In genomic region chr14:50829472-50830043, GRCh38 we compare ENCODE assay signal across 8 cellular contexts.
DNase-seq lines count a peak whose midpoint lies in the region; ATAC-seq and TF ChIP-seq lines count a peak whose summit lies in the region.

No MANE protein-coding gene starts in this region.

- H3K27ac ChIP-seq in SK-N-MC = no peak overlapping the region
- no peak overlapping the region for H3K27ac ChIP-seq in parathyroid adenoma

- no peak for ATAC-seq in HG03442 (IDR thresholded peaks at IDR 0.05; ENCODE audit: unreplicated experiment)
- no peak for ATAC-seq in activated CD4-positive, CD25-positive, alpha-beta regulatory T cell treated with anti-CD3 and anti-CD28 coated beads, Interleukin-2, amount 50 U/mL, for 24 hours

- no peaks in the 10 kb centered on the region for H3K27me3 ChIP-seq in parathyroid adenoma (ENCODE audit: control insufficient read depth, insufficient read depth, low read length)

- peak overlapping the region; percentile 94 for H2AFZ ChIP-seq in parathyroid adenoma

- peak overlapping the region; percentile 71 for H3K9ac ChIP-seq in SK-N-MC (ENCODE audit: insufficient read length)
- H3K9ac ChIP-seq in parathyroid adenoma = no peak overlapping the region

- H3K36me3 ChIP-seq in SK-N-MC (ENCODE audit: insufficient read depth, low read length) (peaks cover 3% of the 10 kb centered on the region; the same call in 1 of the 2 replicates), parathyroid adenoma (ENCODE audit: control insufficient read depth, insufficient read depth, low read length) (no peaks in the 10 kb centered on the region)

- H3K4me1 ChIP-seq in parathyroid adenoma = peaks cover 5% of the 10 kb centered on the region

- H3K4me3 ChIP-seq in SK-N-MC (peak overlapping the region; percentile 95), fibroblast of pulmonary artery (replicated peaks; ENCODE audit: low read depth, low read length) (peak overlapping the region; percentile 72), parathyroid adenoma (ENCODE audit: low read depth, low read length) (peak overlapping the region; percentile 62)

- peak overlapping the region; percentile 79 for H3K4me2 ChIP-seq in parathyroid adenoma (ENCODE audit: low read length)

- DNase-seq in DMS 273 (lab: John Stamatoyannopoulos, UW; ENCODE audit: unreplicated experiment) (peak; percentile 58), DMS 273 treated with DMSO at 0.1 percent for 48 hours (lab: John Stamatoyannopoulos, UW) (no peak), SK-N-MC (ENCODE audit: low read depth, low spot score) (no peak), fibroblast of pulmonary artery (ENCODE audit: low read depth) (no peak), COLO829 (ENCODE audit: low spot score) (no peak)

- H3K9me3 ChIP-seq in SK-N-MC (ENCODE audit: low read depth, low read length) (no peaks in the 10 kb centered on the region), parathyroid adenoma (ENCODE audit: control insufficient read depth, low read length) (no peaks in the 10 kb centered on the region)

- peaks cover 18% of the 10 kb centered on the region for H3K79me2 ChIP-seq in parathyroid adenoma

- TF ChIP-seq CTCF in fibroblast of pulmonary artery (IDR thresholded peaks at IDR 0.05; ENCODE audit: low read length, missing control alignments) (no peak), parathyroid adenoma (IDR thresholded peaks at IDR 0.05) (no peak)
